11 cellular contexts compared by ENCODE assay signal in genomic region chr17:27545562-27546229, GRCh38.
DNase-seq lines count a peak whose midpoint lies in the region; ATAC-seq, FAIRE-seq and TF ChIP-seq lines count a peak whose summit lies in the region.
"Had no signal": no experiment of that assay in that cellular context is flagged by ENCODE, and none has a peak within 500 bp of the region (broad histone marks: within the 10 kb centered on the region; RNA-seq: fewer than 3 reads in every experiment).

No MANE protein-coding gene starts in this region.

- peak; percentile 43 for ATAC-seq in K562
- ATAC-seq in stimulated activated memory B cell treated with anti-CD40 and anti-IgM and Interleukin-4, amounts not matched to agents 10 μg/mL and 1 μg/mL and 100 μg/mL, for 72 hours: no peak
- ATAC-seq in GM18505 (IDR thresholded peaks at IDR 0.05; ENCODE audit: unreplicated experiment): no peak
- no peak for ATAC-seq in HG03097 (IDR thresholded peaks at IDR 0.05; ENCODE audit: low FRiP score, unreplicated experiment)

- H3K27me3 Mint-ChIP-seq in activated T-cell treated with anti-CD3 and anti-CD28 coated beads, Interleukin-2, amount 50 U/mL, for 24 hours: peaks cover 2% of the 10 kb centered on the region
- no peaks in the 10 kb centered on the region for H3K27me3 Mint-ChIP-seq in stimulated activated memory B cell treated with anti-CD40 and anti-IgM and Interleukin-4, amounts not matched to agents 10 μg/mL and 1 μg/mL and 100 μg/mL, for 72 hours

- H3K9me3 Mint-ChIP-seq in activated T-cell treated with anti-CD3 and anti-CD28 coated beads, Interleukin-2, amount 50 U/mL, for 24 hours: no peaks in the 10 kb centered on the region
- H3K9me3 Mint-ChIP-seq in stimulated activated memory B cell treated with anti-CD40 and anti-IgM and Interleukin-4, amounts not matched to agents 10 μg/mL and 1 μg/mL and 100 μg/mL, for 72 hours: no peaks in the 10 kb centered on the region

- H3K9me1 ChIP-seq in K562 (ENCODE audit: control insufficient read depth, insufficient read depth, low read length): peaks cover 10% of the 10 kb centered on the region

- no peak for TF ChIP-seq CTCF in K562 (IDR thresholded peaks at IDR 0.05 in 2 of 3, conservative IDR thresholded peaks at IDR 0.05 in 1 of 3; ENCODE audit: insufficient read depth in 2 of 3, low read depth in 1 of 3, low read length in 3 of 3)

- no peak overlapping the region for H3K4me2 ChIP-seq in K562 (ENCODE audit: insufficient read depth, low read length)

- DNase-seq in activated T-cell treated with anti-CD3 and anti-CD28 coated beads, Interleukin-2, amount 50 U/mL, for 24 hours: no peak
- DNase-seq in activated T-cell treated with anti-CD3 and anti-CD28 coated beads, Interleukin-2, amount 50 U/mL, for 48 hours: no peak
- DNase-seq in NCI-H510A (lab: John Stamatoyannopoulos, UW): peak; percentile 70
- peak in 2 of 4 experiments; percentile 48 to 52 for DNase-seq in K562 (ENCODE audit: extremely low read depth in 1 of 4, low spot score in 3 of 4)
- no peak for DNase-seq in GM19238 (ENCODE audit: insufficient read length, low spot score)
- DNase-seq: activated gamma-delta T cell treated with Interleukin-2 at 50 U/mL for 16 hours, BE2C, left ventricle myocardium inferior had no signal

- no peak for TF ChIP-seq EP300 in K562 (IDR thresholded peaks at IDR 0.05; ENCODE audit: low read length)

- in situ Hi-C loops in K562 (cut with MboI): no loop called here

- H3K27me3 ChIP-seq in K562 (ENCODE audit: control insufficient read depth in 2 of 2, insufficient read depth in 2 of 2, low read length in 2 of 2): no peaks in the 10 kb centered on the region
- H3K27me3 ChIP-seq: BE2C had no signal

- peaks cover 71% of the 10 kb centered on the region for H3K4me1 Mint-ChIP-seq in activated T-cell treated with anti-CD3 and anti-CD28 coated beads, Interleukin-2, amount 50 U/mL, for 24 hours (ENCODE audit: low read depth)
- peaks cover 71% of the 10 kb centered on the region for H3K4me1 Mint-ChIP-seq in stimulated activated memory B cell treated with anti-CD40 and anti-IgM and Interleukin-4, amounts not matched to agents 10 μg/mL and 1 μg/mL and 100 μg/mL, for 72 hours

- peaks cover 48 to 55% of the 10 kb centered on the region in 2 experiments for H3K4me1 ChIP-seq in K562 (replicated peaks in 1 of 2; ENCODE audit: control insufficient read depth in 2 of 2, insufficient read depth in 2 of 2, low read length in 2 of 2)
- H3K4me1 ChIP-seq: BE2C had no signal

- H4K20me1 ChIP-seq in K562 (replicated peaks; ENCODE audit: control insufficient read depth, insufficient read depth, low read length): peaks cover 56% of the 10 kb centered on the region

- 51% methylated on average over 7 of the region's 8 CpGs for WGBS in K562 (ENCODE audit: insufficient coverage, low coverage, missing lambda C conversion rate)

- H3K4me3 ChIP-seq in K562: no peak overlapping the region
- H3K4me3 ChIP-seq: left ventricle myocardium inferior had no signal

- no peak for TF ChIP-seq RAD21 in K562 (CRISPR knock-in tag; conservative IDR thresholded peaks at IDR 0.05 in 1 of 2, IDR thresholded peaks at IDR 0.05 in 1 of 2)

- H3K27ac ChIP-seq in K562 (ENCODE audit: extremely low read depth, low read depth, low read length): no peak overlapping the region
- H3K27ac ChIP-seq: left ventricle myocardium inferior had no signal

- intact Hi-C loops in K562 (cut with micrococcal nuclease): loop anchor here (10.0 kb wide), 1 partner anchor 191 kb away; no protein-coding TSS in a partner anchor

- H3K79me2 ChIP-seq in K562 (ENCODE audit: control insufficient read depth, insufficient read depth, low read length): peaks cover 76% of the 10 kb centered on the region

- peaks cover 29% of the 10 kb centered on the region for H3K36me3 Mint-ChIP-seq in activated T-cell treated with anti-CD3 and anti-CD28 coated beads, Interleukin-2, amount 50 U/mL, for 24 hours (ENCODE audit: low read depth)
- H3K36me3 Mint-ChIP-seq in stimulated activated memory B cell treated with anti-CD40 and anti-IgM and Interleukin-4, amounts not matched to agents 10 μg/mL and 1 μg/mL and 100 μg/mL, for 72 hours: peaks cover 2% of the 10 kb centered on the region

- POLR2A ChIA-PET in K562 (lab: Yijun Ruan, JAX): interaction anchor here (0.7 to 4.0 kb wide), 6 partner anchors 12 to 90 kb away, joined by 3 to 21 read pairs (median 4); partner anchors contain the start of gene KSR1

- CTCF ChIA-PET in K562 (lab: Yijun Ruan, JAX; ENCODE audit: low intra/inter-chr PET ratio): no interaction called here

- peaks cover 7% of the 10 kb centered on the region for H3K36me3 ChIP-seq in K562 (ENCODE audit: control insufficient read depth, insufficient read depth, low read length)
- H3K36me3 ChIP-seq: BE2C, left ventricle myocardium inferior had no signal

- no peak for TF ChIP-seq POLR2A in K562 (conservative IDR thresholded peaks at IDR 0.05)
- no peak for TF ChIP-seq POLR2A in GM18505 (IDR thresholded peaks at IDR 0.05; ENCODE audit: borderline replicate concordance, extremely low read depth, insufficient read depth, insufficient read length)

- H3K9ac ChIP-seq in K562 (ENCODE audit: insufficient read depth in 1 of 2, low read depth in 2 of 2, low read length in 2 of 2): peak overlapping the region in 1 of 2 experiments; percentile 81; a peak in 2 of 4 replicates

- FAIRE-seq in K562 (lab: Jason Lieb, UNC): peak; percentile 23

- H2AFZ ChIP-seq in K562 (ENCODE audit: low read depth, low read length): no peak overlapping the region

- no TSS peak for BruUV-seq in K562 (replicated peaks; lab: Mats Ljungman, UMichigan)

- no peaks in the 10 kb centered on the region for H3K9me3 ChIP-seq in K562 (replicated peaks; ENCODE audit: control insufficient read depth, insufficient read depth, low read depth, low read length)
- H3K9me3 ChIP-seq: BE2C, left ventricle myocardium inferior had no signal

- peak overlapping the region; percentile 96 for H3K27ac Mint-ChIP-seq in activated T-cell treated with anti-CD3 and anti-CD28 coated beads, Interleukin-2, amount 50 U/mL, for 24 hours
- peak overlapping the region; percentile 90 for H3K27ac Mint-ChIP-seq in stimulated activated memory B cell treated with anti-CD40 and anti-IgM and Interleukin-4, amounts not matched to agents 10 μg/mL and 1 μg/mL and 100 μg/mL, for 72 hours

- peak overlapping the region; percentile 67 for H3K4me3 Mint-ChIP-seq in activated T-cell treated with anti-CD3 and anti-CD28 coated beads, Interleukin-2, amount 50 U/mL, for 24 hours
- H3K4me3 Mint-ChIP-seq in stimulated activated memory B cell treated with anti-CD40 and anti-IgM and Interleukin-4, amounts not matched to agents 10 μg/mL and 1 μg/mL and 100 μg/mL, for 72 hours: no peak overlapping the region

TF ChIP-seq in K562, 482 proteins besides CTCF, POLR2A, EP300 and RAD21 (continues in another document):
- TF ChIP-seq TCF7L2 (IDR thresholded peaks at IDR 0.05; ENCODE audit: low read depth, low read length) (peak; percentile 59; the same call in 1 of the 2 replicates), DMBX1 (CRISPR knock-in tag; IDR thresholded peaks at IDR 0.05; ENCODE audit: borderline replicate concordance) (peak; percentile 32; the same call in 1 of the 2 replicates), CBFA2T3 (IDR thresholded peaks at IDR 0.05) (0 out of 2 replicates have a peak, but pooled peaks have one; percentile 40), HDAC1 (IDR thresholded peaks at IDR 0.05) (no peak; a peak in 1 of 4 replicates), CUX1 (CRISPR knock-in tag; IDR thresholded peaks at IDR 0.05) (no peak), LEF1 (IDR thresholded peaks at IDR 0.05) (peak; percentile 98), DACH1 (IDR thresholded peaks at IDR 0.05; ENCODE audit: partially characterized antibody) (peak; percentile 45), FOXA3 (CRISPR knock-in tag; conservative IDR thresholded peaks at IDR 0.05 in 1 of 2, IDR thresholded peaks at IDR 0.05 in 1 of 2) (peak in 1 of 2 experiments; percentile 58; a peak in 2 of 4 replicates), ZNF668 (CRISPR knock-in tag; IDR thresholded peaks at IDR 0.05) (0 out of 2 replicates have a peak, but pooled peaks have one; percentile 11)
